Comparison of ENCODE assay signal across 15 cellular contexts in the genomic region with DNA sequence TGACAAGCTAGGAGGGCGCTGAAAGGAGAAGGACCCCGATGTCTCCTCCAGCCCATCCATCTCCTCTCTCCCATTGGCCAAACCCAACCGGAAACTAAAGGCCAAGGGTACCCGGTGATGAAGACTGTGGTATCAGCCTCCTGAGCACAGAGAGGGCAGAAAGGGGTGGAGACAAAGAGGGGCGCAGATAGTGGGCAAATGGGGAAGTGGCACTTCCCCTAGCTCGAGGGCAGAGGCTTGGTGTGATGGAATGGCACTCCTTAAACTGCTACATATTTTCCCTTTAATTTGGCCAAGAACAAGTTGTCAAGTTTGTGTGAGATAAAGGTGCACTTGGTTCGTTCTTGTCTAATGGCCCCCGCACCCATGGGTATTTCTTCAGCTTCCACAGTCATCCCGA.
"Had no signal": no experiment of that assay in that cellular context is flagged by ENCODE, and none has a peak within 500 bp of the region (broad histone marks: within the 10 kb centered on the region; RNA-seq: fewer than 3 reads in every experiment).

No MANE protein-coding gene starts in this region.

- H3K9me3 Mint-ChIP-seq: stimulated activated naive CD8-positive, alpha-beta T cell treated with anti-CD3 and anti-CD28 coated beads, Interleukin-15, Interleukin-2, amounts not matched to agents 100 ng/mL and 50 ng/mL, for 24 hours; T-cell had no signal

- H3K27me3 Mint-ChIP-seq: activated CD8-positive, alpha-beta memory T cell treated with anti-CD3 and anti-CD28 coated beads, Interleukin-2, amount 10 ng/mL, durations not matched to agents 7 days and 5 days; stimulated activated naive CD8-positive, alpha-beta T cell treated with anti-CD3 and anti-CD28 coated beads, Interleukin-15, Interleukin-2, amounts not matched to agents 100 ng/mL and 50 ng/mL, for 24 hours; T-cell had no signal

- H3K36me3 ChIP-seq: ovary had no signal

- H3K4me3 Mint-ChIP-seq: activated CD8-positive, alpha-beta memory T cell treated with anti-CD3 and anti-CD28 coated beads, Interleukin-2, amount 10 ng/mL, durations not matched to agents 7 days and 5 days; T-cell had no signal

- ATAC-seq: activated CD4-positive, CD25-positive, alpha-beta regulatory T cell treated with anti-CD3 and anti-CD28 coated beads, Interleukin-2, amount 50 U/mL, for 24 hours; activated CD8-positive, alpha-beta memory T cell treated with anti-CD3 and anti-CD28 coated beads, Interleukin-2, amount 10 ng/mL, durations not matched to agents 7 days and 5 days; heart right ventricle; left lobe of liver; T-cell had no signal

- DNase-seq: activated CD4-positive, alpha-beta T cell treated with anti-CD3 and anti-CD28 coated beads, Interleukin-2, amount 50 U/mL, for 48 hours; activated CD8-positive, alpha-beta memory T cell treated with anti-CD3 and anti-CD28 coated beads, Interleukin-2, amount 10 ng/mL, durations not matched to agents 7 days and 5 days; activated gamma-delta T cell treated with Interleukin-2 at 50 U/mL for 16 hours; activated T-cell treated with anti-CD3 and anti-CD28 coated beads, Interleukin-2, amount 50 U/mL, for 48 hours; colonic mucosa; effector CD4-positive, alpha-beta T cell; heart right ventricle; islet precursor cell; mammary epithelial cell; ovary; stimulated activated CD4-positive, alpha-beta T cell treated with anti-CD3 and anti-CD28 coated beads, Interleukin-2, amount 100 ng/mL, for 48 hours; T-cell had no signal

- H3K27ac Mint-ChIP-seq: activated CD8-positive, alpha-beta memory T cell treated with anti-CD3 and anti-CD28 coated beads, Interleukin-2, amount 10 ng/mL, durations not matched to agents 7 days and 5 days had no signal

- H3K9me3 ChIP-seq: colonic mucosa, ovary had no signal

- H3K27ac ChIP-seq: colonic mucosa, ovary had no signal

- H3K4me1 ChIP-seq: colonic mucosa had no signal

- H3K27me3 ChIP-seq: colonic mucosa, heart right ventricle, ovary had no signal

- H3K4me3 ChIP-seq: colonic mucosa, heart right ventricle, ovary had no signal
